19 cellular contexts compared by ENCODE assay signal in genomic region chr2:172308253-172308935, GRCh38.
DNase-seq lines count a peak whose midpoint lies in the region; ATAC-seq and TF ChIP-seq lines count a peak whose summit lies in the region.
"Had no signal": no experiment of that assay in that cellular context is flagged by ENCODE, and none has a peak within 500 bp of the region (broad histone marks: within the 10 kb centered on the region; RNA-seq: fewer than 3 reads in every experiment).

No MANE protein-coding gene starts in this region.

- H3K9ac ChIP-seq in PC-3 (ENCODE audit: low read length) (no peak overlapping the region), neuronal stem cell (ENCODE audit: low read depth, low read length, poor library complexity) (no peak overlapping the region)

- POLR2A ChIA-PET in PC-3 (lab: Charles Lee; ENCODE audit: unreplicated experiment), result interaction anchor here (0.9 kb wide), 1 partner anchor 385 kb away, joined by 4 read pairs; no protein-coding TSS in a partner anchor

- no peaks in the 10 kb centered on the region for H3K27me3 ChIP-seq in PC-3 (ENCODE audit: low read length)
- no peaks in the 10 kb centered on the region for H3K27me3 ChIP-seq in heart left ventricle
- H3K27me3 ChIP-seq in neuronal stem cell (ENCODE audit: control insufficient read depth in 3 of 3, insufficient read depth in 3 of 3, low read depth in 1 of 3, low read length in 3 of 3), result no peaks in the 10 kb centered on the region
- H3K27me3 ChIP-seq: hepatocyte, left lung had no signal

- H3K27me3 Mint-ChIP-seq in activated T-cell treated with anti-CD3 and anti-CD28 coated beads, Interleukin-2, amount 50 U/mL, for 24 hours, result peaks cover 3% of the 10 kb centered on the region

- H2AFZ ChIP-seq in PC-3 (ENCODE audit: low read length), result 0 out of 2 replicates have a peak overlapping the region, but pooled peaks have one; percentile 18
- peak overlapping the region; percentile 35 for H2AFZ ChIP-seq in neuronal stem cell (ENCODE audit: low read length)
- H2AFZ ChIP-seq: hepatocyte had no signal

- H3K4me2 ChIP-seq in PC-3 (ENCODE audit: low read length) (no peak overlapping the region), neuronal stem cell (ENCODE audit: insufficient read depth, low read length, poor library complexity, severe bottlenecking) (no peak overlapping the region)
- H3K4me2 ChIP-seq: hepatocyte had no signal

- H2BK12ac ChIP-seq in neuronal stem cell (ENCODE audit: low read length), result no peak overlapping the region

- BruUV-seq in PC-3 (replicated peaks; lab: Mats Ljungman, UMichigan), result no TSS peak

- H3K79me2 ChIP-seq in PC-3 (ENCODE audit: low read length), result no peaks in the 10 kb centered on the region
- H3K79me2 ChIP-seq: hepatocyte had no signal

- TF ChIP-seq POLR2A in heart left ventricle (IDR thresholded peaks at IDR 0.05), result no peak

- no peak overlapping the region for H2AK5ac ChIP-seq in neuronal stem cell (ENCODE audit: low read depth, low read length)

- 40 to 53% (median 48%) methylated on average over 7 to 9 of the region's 9 CpGs for whole genome bisulfite sequencing in heart left ventricle, 4 donors
- WGBS in neuronal stem cell (ENCODE audit: extremely low coverage in 2 of 2, insufficient read length in 2 of 2, insufficient replicate concordance in 1 of 2), 2 donors, result no CpG with 5 or more reads among the region's 9 CpGs

- H3K4me3 Mint-ChIP-seq in activated T-cell treated with anti-CD3 and anti-CD28 coated beads, Interleukin-2, amount 50 U/mL, for 24 hours, result no peak overlapping the region
- H3K4me3 Mint-ChIP-seq: CD4-positive, CD25-positive, alpha-beta regulatory T cell had no signal

- no peaks in the 10 kb centered on the region for H3F3A ChIP-seq in PC-3 (ENCODE audit: low read length, unreplicated experiment)

- no peaks in the 10 kb centered on the region for H3K36me3 ChIP-seq in PC-3 (ENCODE audit: low read depth, low read length)
- H3K36me3 ChIP-seq in heart left ventricle, result no peaks in the 10 kb centered on the region
- no peaks in the 10 kb centered on the region for H3K36me3 ChIP-seq in neuronal stem cell (replicated peaks in 1 of 2; ENCODE audit: control insufficient read depth in 2 of 2, insufficient read depth in 2 of 2, low read length in 2 of 2)
- H3K36me3 ChIP-seq: left lung had no signal

- no peak overlapping the region for H4K91ac ChIP-seq in neuronal stem cell (ENCODE audit: low read depth, low read length, poor library complexity)

- no peaks in the 10 kb centered on the region for H4K20me1 ChIP-seq in PC-3 (ENCODE audit: low read length)

- no peaks in the 10 kb centered on the region for H3K9me2 ChIP-seq in PC-3 (replicated peaks; ENCODE audit: low read length)

- CTCF ChIA-PET in PC-3 (lab: Charles Lee), result no interaction called here

- H3K23ac ChIP-seq in neuronal stem cell (ENCODE audit: low read depth, low read length, poor library complexity), result no peak overlapping the region

- intact Hi-C loops in PC-3 (cut with micrococcal nuclease) (no loop called here), heart left ventricle (cut with DNase I) (loop anchor here in 1 of 10 donors (5.0 kb wide), 1 partner anchor 56 kb away; no protein-coding TSS in a partner anchor)

- no peaks in the 10 kb centered on the region for H3K9me3 Mint-ChIP-seq in activated T-cell treated with anti-CD3 and anti-CD28 coated beads, Interleukin-2, amount 50 U/mL, for 24 hours

- no peak overlapping the region for H3K4me3 ChIP-seq in PC-3 (ENCODE audit: low read length)
- no peak overlapping the region for H3K4me3 ChIP-seq in heart left ventricle
- no peak overlapping the region for H3K4me3 ChIP-seq in neuronal stem cell (ENCODE audit: low read length in 2 of 2)
- H3K4me3 ChIP-seq: hepatocyte, left lung had no signal

- H3K4me1 ChIP-seq in PC-3 (ENCODE audit: insufficient read depth, low read length), result peaks cover 4% of the 10 kb centered on the region; the same call in 1 of the 2 replicates
- peaks cover 0 to 40% (median 12%) of the 10 kb centered on the region in 12 donors for H3K4me1 ChIP-seq in heart left ventricle
- peaks cover 0 to 2% of the 10 kb centered on the region in 2 donors for H3K4me1 ChIP-seq in neuronal stem cell (ENCODE audit: control insufficient read depth in 2 of 2, insufficient read depth in 1 of 2, low read depth in 1 of 2, low read length in 2 of 2)
- H3K4me1 ChIP-seq: left lung had no signal

- no peak overlapping the region for H3K18ac ChIP-seq in neuronal stem cell (ENCODE audit: low read length)

- H3K9me3 ChIP-seq in PC-3 (ENCODE audit: low read length) (no peaks in the 10 kb centered on the region), heart left ventricle (no peaks in the 10 kb centered on the region), neuronal stem cell (replicated peaks in 1 of 2; ENCODE audit: control insufficient read depth in 2 of 2, insufficient read depth in 1 of 2, low read depth in 1 of 2, low read length in 2 of 2) (no peaks in the 10 kb centered on the region)
- H3K9me3 ChIP-seq: left lung had no signal

- H3K27ac Mint-ChIP-seq in activated T-cell treated with anti-CD3 and anti-CD28 coated beads, Interleukin-2, amount 50 U/mL, for 24 hours, result no peak overlapping the region
- H3K27ac Mint-ChIP-seq: CD4-positive, CD25-positive, alpha-beta regulatory T cell had no signal

- no peak overlapping the region for H3K4ac ChIP-seq in neuronal stem cell (ENCODE audit: low read length)

- TF ChIP-seq CTCF in PC-3 (conservative IDR thresholded peaks at IDR 0.05; ENCODE audit: low read depth, low read length), result no peak
- TF ChIP-seq CTCF in heart left ventricle (IDR thresholded peaks at IDR 0.05), result peak in 1 of 12 donors; percentile 9

- no peaks in the 10 kb centered on the region for H3K36me3 Mint-ChIP-seq in activated T-cell treated with anti-CD3 and anti-CD28 coated beads, Interleukin-2, amount 50 U/mL, for 24 hours (ENCODE audit: low read depth)
- H3K36me3 Mint-ChIP-seq: CD4-positive, CD25-positive, alpha-beta regulatory T cell had no signal

- no peak overlapping the region for H2BK15ac ChIP-seq in neuronal stem cell (ENCODE audit: low read length)

- no peak overlapping the region for H3K14ac ChIP-seq in neuronal stem cell (ENCODE audit: low read length)

- H4K8ac ChIP-seq in neuronal stem cell (ENCODE audit: low read depth, low read length), result no peak overlapping the region

- no peaks in the 10 kb centered on the region for H3K79me1 ChIP-seq in neuronal stem cell (ENCODE audit: low read depth, low read length)

- no peak overlapping the region for H2BK120ac ChIP-seq in neuronal stem cell (ENCODE audit: low read depth, low read length)

- H2BK5ac ChIP-seq in neuronal stem cell (ENCODE audit: low read length), result no peak overlapping the region

- ATAC-seq in PC-3, result no peak
- ATAC-seq in heart left ventricle, result peak; percentile 29 to 71 (median 55)
- ATAC-seq in HG03521 (IDR thresholded peaks at IDR 0.05; ENCODE audit: unreplicated experiment), result no peak
- ATAC-seq: left lung had no signal

- H3K27ac ChIP-seq in PC-3 (ENCODE audit: low read length) (no peak overlapping the region), heart left ventricle (peak overlapping the region in 10 of 12 donors; percentile 7 to 67 (median 54)), neuronal stem cell (replicated peaks; ENCODE audit: low read length) (no peak overlapping the region)
- H3K27ac ChIP-seq: 22Rv1, hepatocyte had no signal

- DNase-seq in DMS153 treated with DMSO at 0.1 percent for 48 hours (lab: John Stamatoyannopoulos, UW; ENCODE audit: unreplicated experiment) (peak; percentile 42), DMS153 (lab: John Stamatoyannopoulos, UW) (no peak), PC-3 (no peak), heart left ventricle (peak in 2 of 5 donors; percentile 26 to 55), neuronal stem cell (ENCODE audit: low spot score) (no peak), ureter (ENCODE audit: low spot score) (no peak)
- DNase-seq in activated T-cell treated with anti-CD3 and anti-CD28 coated beads, Interleukin-2, amount 50 U/mL, for 24 hours, result no peak
- DNase-seq: activated CD8-positive, alpha-beta memory T cell treated with anti-CD3 and anti-CD28 coated beads, Interleukin-2, amount 50 U/mL, for 4 hours; CD4-positive, CD25-positive, alpha-beta regulatory T cell; cortex of kidney; left lung; NCI-H2171; retina; SIG-M5; stimulated activated CD4-positive, alpha-beta T cell treated with anti-CD3 and anti-CD28 coated beads, Interleukin-1b, Interleukin-23, amount 100 ng/mL, for 48 hours; T-helper 2 cell had no signal

- peaks cover 3% of the 10 kb centered on the region for H3K4me1 Mint-ChIP-seq in activated T-cell treated with anti-CD3 and anti-CD28 coated beads, Interleukin-2, amount 50 U/mL, for 24 hours (ENCODE audit: low read depth)
- H3K4me1 Mint-ChIP-seq: CD4-positive, CD25-positive, alpha-beta regulatory T cell had no signal

Comparison
In these comparisons a context has a peak if more than half of its experiments do, and no peak if none do; other contexts are left out.
1. ATAC-seq: peak in heart left ventricle (4 of 4); none in PC-3 (single experiment) and HG03521 (single experiment).
2. H3K27ac ChIP-seq: peak in heart left ventricle (10 of 12); none in PC-3 (single experiment) and neuronal stem cell (single experiment).